ENCODE assay signal across 8 cellular contexts in genomic region chr11:130003717-130004001, GRCh38. TPM values are rescaled to one million over a fixed set of nuclear protein-coding genes. Genes with fewer than 3 reads are reported as not detected.
DNase-seq lines count a peak whose midpoint lies in the region; ATAC-seq and TF ChIP-seq lines count a peak whose summit lies in the region.

No MANE protein-coding gene starts in this region.

- ATAC-seq in HG02759 (IDR thresholded peaks at IDR 0.05; ENCODE audit: unreplicated experiment) (peak; percentile 19), right lobe of liver (peak in 3 of 4 donors; percentile 45 to 54 (median 50))

- CTCF ChIA-PET in CD4-positive, alpha-beta memory T cell (lab: Charles Lee; ENCODE audit: partially characterized antibody): interaction anchor here (1.0 to 3.3 kb wide), 8 partner anchors 15 to 218 kb away, joined by 3 to 19 read pairs (median 3); partner anchors contain the start of gene APLP2

- H3K4me3 Mint-ChIP-seq in CD4-positive, alpha-beta memory T cell: peak overlapping the region; percentile 89 to 100 (median 96)

- intact Hi-C loops in CD4-positive, alpha-beta memory T cell (cut with micrococcal nuclease): loop anchor here (1.0 to 10.0 kb wide), 6 partner anchors 66 to 1309 kb away; partner anchors contain the start of genes APLP2, FLI1, SNX19 and TMEM45B
- intact Hi-C loops in right lobe of liver (cut with DNase I): loop anchor here in 1 of 2 donors (10.0 kb wide), 1 partner anchor 61 kb away; the partner anchor contains the start of gene APLP2

- peak overlapping the region; percentile 80 to 91 for H3K4me3 ChIP-seq in CD4-positive, alpha-beta memory T cell (ENCODE audit: low read length in 2 of 2)
- H3K4me3 ChIP-seq in adipocyte (ENCODE audit: low read length) (peak overlapping the region; percentile 90), right lobe of liver (peak overlapping the region; percentile 58 to 76 (median 66)), urinary bladder (ENCODE audit: low read depth, low read length) (peak overlapping the region; percentile 97)

- POLR2A ChIA-PET in CD4-positive, alpha-beta memory T cell (lab: Charles Lee; ENCODE audit: partially characterized antibody): interaction anchor here (0.6 to 5.8 kb wide), 30 partner anchors 9 to 912 kb away, joined by 3 to 112 read pairs (median 7); partner anchors contain the start of genes APLP2, NFRKB and SNX19

- H3K9me3 Mint-ChIP-seq in CD4-positive, alpha-beta memory T cell: peaks cover 0 to 2% (median 0%) of the 10 kb centered on the region in 8 donors

- H3K9me3 ChIP-seq in CD4-positive, alpha-beta memory T cell (ENCODE audit: control insufficient read depth in 1 of 2, low read length in 2 of 2): no peaks in the 10 kb centered on the region
- H3K9me3 ChIP-seq in adipocyte (ENCODE audit: control insufficient read depth, low read length) (no peaks in the 10 kb centered on the region), right lobe of liver (no peaks in the 10 kb centered on the region)

- WGBS in right lobe of liver (ENCODE audit: insufficient coverage, low coverage, low lambda C conversion rate, missing lambda C conversion rate): 3% methylated on average over 7 of the region's 8 CpGs
- 12% methylated on average over 8 of the region's 8 CpGs for WGBS in urinary bladder

- H3K36me3 Mint-ChIP-seq in CD4-positive, alpha-beta memory T cell: peaks cover 0 to 13% of the 10 kb centered on the region in 2 donors

- peak overlapping the region; percentile 96 for H3K27ac ChIP-seq in CD4-positive, alpha-beta memory T cell (ENCODE audit: low read depth, low read length)
- H3K27ac ChIP-seq in right lobe of liver: peak overlapping the region; percentile 98 to 100 (median 100)
- peak overlapping the region; percentile 99 for H3K27ac ChIP-seq in urinary bladder (ENCODE audit: low read depth)

- no peak for TF ChIP-seq POLR2A in right lobe of liver (IDR thresholded peaks at IDR 0.05)

- H3K27me3 ChIP-seq in CD4-positive, alpha-beta memory T cell (ENCODE audit: insufficient read depth, low read length): no peaks in the 10 kb centered on the region
- no peaks in the 10 kb centered on the region for H3K27me3 ChIP-seq in adipocyte (replicated peaks; ENCODE audit: control insufficient read depth, insufficient read depth, low read length)
- H3K27me3 ChIP-seq in right lobe of liver: no peaks in the 10 kb centered on the region

- TF ChIP-seq CTCF in right lobe of liver (IDR thresholded peaks at IDR 0.05): peak in 1 of 4 donors; percentile 10

- H3K4me1 Mint-ChIP-seq in CD4-positive, alpha-beta memory T cell: peaks cover 15 to 45% (median 30%) of the 10 kb centered on the region in 4 donors

- H3K36me3 ChIP-seq in CD4-positive, alpha-beta memory T cell (ENCODE audit: insufficient read depth, low read length): no peaks in the 10 kb centered on the region
- H3K36me3 ChIP-seq in adipocyte (ENCODE audit: control insufficient read depth, insufficient read depth, low read length, severe bottlenecking) (no peaks in the 10 kb centered on the region), right lobe of liver (no peaks in the 10 kb centered on the region), urinary bladder (ENCODE audit: insufficient read depth) (no peaks in the 10 kb centered on the region)

- H3K27ac Mint-ChIP-seq in CD4-positive, alpha-beta memory T cell: peak overlapping the region; percentile 96 to 100 (median 98)

- no peak for DNase-seq in CD4-positive, alpha-beta memory T cell
- DNase-seq in adipocyte (ENCODE audit: low read depth) (no peak), right lobe of liver (peak; percentile 75 to 88 (median 84)), A172 (ENCODE audit: low spot score) (no peak), NCI-H146 treated with DMSO at 0.1 percent for 48 hours (lab: John Stamatoyannopoulos, UW; ENCODE audit: unreplicated experiment) (no peak), hepatic stellate cell (ENCODE audit: low spot score) (no peak)

- H3K27me3 Mint-ChIP-seq in CD4-positive, alpha-beta memory T cell: no peaks in the 10 kb centered on the region

- H3K9ac ChIP-seq in adipocyte (ENCODE audit: low read length): peak overlapping the region; percentile 99

- peaks cover 35% of the 10 kb centered on the region for H3K4me1 ChIP-seq in CD4-positive, alpha-beta memory T cell (ENCODE audit: insufficient read depth, low read length)
- peaks cover 19% of the 10 kb centered on the region for H3K4me1 ChIP-seq in adipocyte (ENCODE audit: control insufficient read depth, insufficient read depth, low read length)
- H3K4me1 ChIP-seq in right lobe of liver: peaks cover 0 to 21% (median 8%) of the 10 kb centered on the region in 4 donors
- peaks cover 1% of the 10 kb centered on the region for H3K4me1 ChIP-seq in urinary bladder (ENCODE audit: insufficient read depth)

RNA-seq across cellular contexts. Expression of gene PRDM10, which starts 1.0 kb away (rescaled TPM):
- 10 to 100 TPM; 11.5 to 13.0 TPM for total RNA-seq in CD4-positive, alpha-beta memory T cell
- 1 to 10 TPM; 1.3 to 4.2 TPM for polyA plus RNA-seq in CD4-positive, alpha-beta memory T cell
- total RNA-seq in right lobe of liver: 1 to 10 TPM; 3.4 to 6.8 (median 4.4) TPM
- total RNA-seq in urinary bladder: 6.2 TPM
- polyA plus RNA-seq in urinary bladder: 3.4 TPM
- 4.6 and 5.5 TPM in 2 replicates for total RNA-seq in A172 (2014; rRNA removed; shearing (Covaris generic))

Comparison
In these comparisons a context has a peak if more than half of its experiments do, and no peak if none do; other contexts are left out.
1. DNase-seq: peak in right lobe of liver (3 of 3); none in CD4-positive, alpha-beta memory T cell (0 of 5), adipocyte (single experiment), A172 (single experiment), NCI-H146 treated with DMSO at 0.1 percent for 48 hours (single experiment) and hepatic stellate cell (single experiment).
2. Peak in every context shown above with its lines, with median percentiles within 50 percentile points of each other: H3K27ac ChIP-seq and H3K4me3 ChIP-seq.